4 cellular contexts compared by ENCODE assay signal in genomic region chr7:106898967-106899366, GRCh38. TPM values are rescaled to one million over a fixed set of nuclear protein-coding genes. Genes with fewer than 3 reads are reported as not detected.
"Had no signal": no experiment of that assay in that cellular context is flagged by ENCODE, and none has a peak within 500 bp of the region (broad histone marks: within the 10 kb centered on the region; RNA-seq: fewer than 3 reads in every experiment).

No MANE protein-coding gene starts in this region.

RNA-seq across cellular contexts. Expression of gene PIK3CG, which starts 33.9 kb away (rescaled TPM):
- total RNA-seq: chondrocyte, fibroblast of lung, foreskin keratinocyte, renal cortical epithelial cell had no signal
- polyA plus RNA-seq: foreskin keratinocyte had no signal
